In the genomic region with DNA sequence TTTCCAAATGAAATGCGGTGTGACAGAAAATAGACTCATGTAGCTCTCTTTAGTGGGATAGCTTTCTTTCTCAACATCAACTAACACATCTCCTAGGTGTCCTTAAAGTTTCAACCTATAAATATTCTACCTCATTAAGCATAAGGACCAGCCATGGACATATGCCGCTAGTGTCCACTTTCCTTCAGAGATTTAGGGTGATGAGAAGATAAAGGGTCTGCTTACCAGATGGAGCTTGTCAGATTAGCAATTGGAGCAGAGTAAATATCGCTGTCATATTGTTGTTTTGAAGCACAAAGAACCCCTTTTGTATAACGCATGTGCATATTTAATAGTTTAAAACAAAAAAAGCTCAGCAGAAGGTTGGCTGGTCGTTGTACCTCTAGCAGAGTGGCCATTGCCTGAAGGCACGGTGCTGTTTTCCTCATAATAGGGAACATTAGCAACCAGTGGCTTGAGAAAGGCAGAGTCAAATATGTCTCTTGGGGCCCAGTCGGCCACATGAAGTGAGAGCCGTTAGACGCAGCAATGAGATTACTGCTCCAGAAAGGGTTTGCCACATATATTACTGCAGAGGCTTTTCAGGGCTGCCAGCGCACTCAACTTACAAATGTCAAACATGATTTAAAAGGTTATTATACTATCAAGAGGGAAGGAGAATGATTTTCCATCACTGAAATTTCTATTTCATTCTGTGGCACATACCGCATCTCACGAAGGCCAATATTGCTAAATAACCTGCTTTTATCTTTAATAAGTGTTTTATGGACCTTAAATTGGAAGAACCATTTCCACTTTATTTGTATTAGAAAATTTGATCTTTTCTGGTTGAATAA, we compare ENCODE assay signal across 1 cellular context.
TF ChIP-seq lines count a peak whose summit lies in the region.

No MANE protein-coding gene starts in this region.

TF ChIP-seq in SK-N-SH treated with all-trans-retinoic acid at 6 μM for 48 hours, 23 proteins besides CTCF, POLR2A, EP300 and RAD21 (continued from another document):
- TF ChIP-seq, protein P1, sequence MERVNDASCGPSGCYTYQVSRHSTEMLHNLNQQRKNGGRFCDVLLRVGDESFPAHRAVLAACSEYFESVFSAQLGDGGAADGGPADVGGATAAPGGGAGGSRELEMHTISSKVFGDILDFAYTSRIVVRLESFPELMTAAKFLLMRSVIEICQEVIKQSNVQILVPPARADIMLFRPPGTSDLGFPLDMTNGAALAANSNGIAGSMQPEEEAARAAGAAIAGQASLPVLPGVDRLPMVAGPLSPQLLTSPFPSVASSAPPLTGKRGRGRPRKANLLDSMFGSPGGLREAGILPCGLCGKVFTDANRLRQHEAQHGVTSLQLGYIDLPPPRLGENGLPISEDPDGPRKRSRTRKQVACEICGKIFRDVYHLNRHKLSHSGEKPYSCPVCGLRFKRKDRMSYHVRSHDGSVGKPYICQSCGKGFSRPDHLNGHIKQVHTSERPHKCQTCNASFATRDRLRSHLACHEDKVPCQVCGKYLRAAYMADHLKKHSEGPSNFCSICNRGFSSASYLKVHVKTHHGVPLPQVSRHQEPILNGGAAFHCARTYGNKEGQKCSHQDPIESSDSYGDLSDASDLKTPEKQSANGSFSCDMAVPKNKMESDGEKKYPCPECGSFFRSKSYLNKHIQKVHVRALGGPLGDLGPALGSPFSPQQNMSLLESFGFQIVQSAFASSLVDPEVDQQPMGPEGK (CRISPR knock-in tag; IDR thresholded peaks at IDR 0.05; ENCODE audit: borderline replicate concordance) = no peak
- TF ChIP-seq, protein P2, sequence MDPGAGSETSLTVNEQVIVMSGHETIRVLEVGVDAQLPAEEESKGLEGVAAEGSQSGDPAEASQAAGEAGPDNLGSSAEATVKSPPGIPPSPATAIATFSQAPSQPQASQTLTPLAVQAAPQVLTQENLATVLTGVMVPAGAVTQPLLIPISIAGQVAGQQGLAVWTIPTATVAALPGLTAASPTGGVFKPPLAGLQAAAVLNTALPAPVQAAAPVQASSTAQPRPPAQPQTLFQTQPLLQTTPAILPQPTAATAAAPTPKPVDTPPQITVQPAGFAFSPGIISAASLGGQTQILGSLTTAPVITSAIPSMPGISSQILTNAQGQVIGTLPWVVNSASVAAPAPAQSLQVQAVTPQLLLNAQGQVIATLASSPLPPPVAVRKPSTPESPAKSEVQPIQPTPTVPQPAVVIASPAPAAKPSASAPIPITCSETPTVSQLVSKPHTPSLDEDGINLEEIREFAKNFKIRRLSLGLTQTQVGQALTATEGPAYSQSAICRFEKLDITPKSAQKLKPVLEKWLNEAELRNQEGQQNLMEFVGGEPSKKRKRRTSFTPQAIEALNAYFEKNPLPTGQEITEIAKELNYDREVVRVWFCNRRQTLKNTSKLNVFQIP (CRISPR knock-in tag; IDR thresholded peaks at IDR 0.05; ENCODE audit: borderline replicate concordance, low read depth) = no peak
- TF ChIP-seq OSR1 (CRISPR knock-in tag; IDR thresholded peaks at IDR 0.05) = no peak
